ENCODE assay signal across 8 cellular contexts in genomic region chr22:23838686-23839468, GRCh38.
DNase-seq lines count a peak whose midpoint lies in the region; ATAC-seq and FAIRE-seq lines count a peak whose summit lies in the region.

TSS of gene DERL3 (minus strand) at chr22:23839006. CDS start at chr22:23838987, 19 bp downstream.

- in situ Hi-C loops in ACHN (cut with HindIII; ENCODE audit: low pct_ligation_motif_present, low pct_unique_long_range_greater_than_20kb, low sequenced_read_pairs) = no loop called here

- DNase-seq in ACHN (peak; percentile 95), NCI-H446 treated with DMSO at 0.1 percent for 48 hours (lab: John Stamatoyannopoulos, UW) (peak; percentile 95), kidney tubule cell (ENCODE audit: low spot score) (peak; percentile 98)
- DNase-seq in activated CD4-positive, alpha-beta T cell treated with anti-CD3 and anti-CD28 coated beads for 4 hours = peak; percentile 93 to 94
- peak; percentile 87 to 88 for DNase-seq in stimulated activated CD4-positive, alpha-beta T cell treated with anti-CD3 and anti-CD28 coated beads, Interleukin-1b, Interleukin-23, amount 100 ng/mL, for 1 hour (ENCODE audit: low read depth in 2 of 2)

- ATAC-seq in GM19023 (IDR thresholded peaks at IDR 0.05; ENCODE audit: unreplicated experiment) (peak; percentile 84), HG03196 (IDR thresholded peaks at IDR 0.05; ENCODE audit: unreplicated experiment) (peak; percentile 69)

- peak; percentile 83 for FAIRE-seq in colon (lab: Jason Lieb, UNC)

Comparison
In these comparisons a context has a peak if more than half of its experiments do, and no peak if none do; other contexts are left out.
1. Peak in every context shown above with its lines: DNase-seq and ATAC-seq.